8 cellular contexts compared by ENCODE assay signal in the genomic region with DNA sequence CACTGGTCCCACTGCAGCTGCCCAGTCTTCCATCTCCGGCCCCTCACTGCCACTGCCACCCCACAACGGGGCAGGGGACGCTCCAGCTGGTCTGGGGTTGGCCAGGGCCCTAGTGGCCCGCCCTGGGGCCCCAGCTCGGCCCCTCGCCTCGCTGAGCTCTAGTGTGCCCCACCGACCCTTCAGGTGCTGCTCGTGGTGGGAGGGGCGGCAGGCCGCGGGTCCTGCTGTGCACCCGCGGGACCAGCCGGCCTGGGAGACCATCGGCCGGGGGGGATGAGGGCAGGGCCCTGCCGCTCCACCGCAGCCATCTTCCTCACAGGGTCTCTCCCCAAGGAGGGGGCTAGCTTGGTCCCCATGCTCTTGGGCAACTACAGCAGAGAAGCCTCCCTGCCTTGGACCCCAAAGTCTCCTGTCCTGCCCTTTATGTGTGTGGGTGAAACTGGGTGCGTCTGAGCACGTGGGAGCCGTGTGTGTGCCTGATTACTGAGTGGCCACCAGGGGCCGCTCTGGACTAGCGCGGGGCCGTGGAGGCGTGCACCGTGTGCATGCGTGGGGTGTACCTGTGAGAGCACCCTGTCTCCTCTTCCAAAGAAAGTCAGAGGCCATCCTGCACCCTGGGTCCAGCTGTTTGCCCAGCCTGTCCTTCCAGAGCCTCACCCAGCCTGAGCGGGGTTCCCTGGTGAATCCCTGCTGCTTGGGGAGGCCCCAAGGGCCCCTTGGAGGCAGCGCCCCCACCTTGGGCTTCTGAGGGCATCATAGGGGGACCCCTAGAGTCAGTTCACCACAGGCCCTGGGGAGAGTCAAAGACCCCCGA. TPM values are rescaled to one million over a fixed set of nuclear protein-coding genes. Genes with fewer than 3 reads are reported as not detected.
DNase-seq lines count a peak whose midpoint lies in the region; ATAC-seq and TF ChIP-seq lines count a peak whose summit lies in the region.

No MANE protein-coding gene starts in this region.

- peaks cover 5% of the 10 kb centered on the region for H3K27me3 Mint-ChIP-seq in activated CD4-positive, alpha-beta memory T cell treated with anti-CD3 and anti-CD28 coated beads, Interleukin-2, amount 10 ng/mL, durations not matched to agents 7 days and 5 days
- peaks cover 23 to 39% of the 10 kb centered on the region in 2 donors for H3K27me3 Mint-ChIP-seq in effector memory CD8-positive, alpha-beta T cell

- DNase-seq in GM12865 (ENCODE audit: low read depth) = peak; percentile 52
- DNase-seq in NCI-H226 = peak; percentile 2
- DNase-seq in activated CD4-positive, alpha-beta memory T cell treated with anti-CD3 and anti-CD28 coated beads, Interleukin-2, amount 10 ng/mL, durations not matched to agents 7 days and 5 days = peak; percentile 60
- peak; percentile 39 to 51 (median 43) for DNase-seq in effector memory CD8-positive, alpha-beta T cell
- DNase-seq in myocyte (ENCODE audit: low read depth) = peak; percentile 39
- peak; percentile 50 for DNase-seq in stimulated activated naive CD4-positive, alpha-beta T cell treated with Interleukin-2 at 50 U/mL for 16 hours (lab: John Stamatoyannopoulos, UW)
- no peak for DNase-seq in GOT3 (lab: John Stamatoyannopoulos, UW)
- no peak for DNase-seq in GDM1 (lab: John Stamatoyannopoulos, UW)

- no peak overlapping the region for H3K4me3 Mint-ChIP-seq in activated CD4-positive, alpha-beta memory T cell treated with anti-CD3 and anti-CD28 coated beads, Interleukin-2, amount 10 ng/mL, durations not matched to agents 7 days and 5 days
- no peak overlapping the region for H3K4me3 Mint-ChIP-seq in effector memory CD8-positive, alpha-beta T cell

- TF ChIP-seq CTCF in GM12865 (IDR thresholded peaks at IDR 0.05; ENCODE audit: insufficient read depth, low read depth, low read length, missing control alignments) = peak; percentile 82

- no peaks in the 10 kb centered on the region for H3K36me3 Mint-ChIP-seq in activated CD4-positive, alpha-beta memory T cell treated with anti-CD3 and anti-CD28 coated beads, Interleukin-2, amount 10 ng/mL, durations not matched to agents 7 days and 5 days (ENCODE audit: low read depth)
- H3K36me3 Mint-ChIP-seq in effector memory CD8-positive, alpha-beta T cell (ENCODE audit: insufficient read depth) = peaks cover 3% of the 10 kb centered on the region

- H3K27ac Mint-ChIP-seq in activated CD4-positive, alpha-beta memory T cell treated with anti-CD3 and anti-CD28 coated beads, Interleukin-2, amount 10 ng/mL, durations not matched to agents 7 days and 5 days = no peak overlapping the region
- H3K27ac Mint-ChIP-seq in effector memory CD8-positive, alpha-beta T cell = no peak overlapping the region

- H3K9me3 Mint-ChIP-seq in activated CD4-positive, alpha-beta memory T cell treated with anti-CD3 and anti-CD28 coated beads, Interleukin-2, amount 10 ng/mL, durations not matched to agents 7 days and 5 days = no peaks in the 10 kb centered on the region
- no peaks in the 10 kb centered on the region for H3K9me3 Mint-ChIP-seq in effector memory CD8-positive, alpha-beta T cell

- ATAC-seq in effector memory CD8-positive, alpha-beta T cell (replicated peaks) = peak; percentile 96

- H3K4me3 ChIP-seq in GM12865 (ENCODE audit: low read depth, low read length) = no peak overlapping the region

- CTCF ChIA-PET in activated CD4-positive, alpha-beta memory T cell treated with anti-CD3 and anti-CD28 coated beads, Interleukin-2, amount 10 ng/mL, durations not matched to agents 7 days and 5 days (lab: Charles Lee) = interaction anchor here (2.1 kb wide), 1 partner anchor 24 kb away, joined by 5 read pairs; no protein-coding TSS in a partner anchor

- peaks cover 2% of the 10 kb centered on the region for H3K4me1 Mint-ChIP-seq in activated CD4-positive, alpha-beta memory T cell treated with anti-CD3 and anti-CD28 coated beads, Interleukin-2, amount 10 ng/mL, durations not matched to agents 7 days and 5 days
- H3K4me1 Mint-ChIP-seq in effector memory CD8-positive, alpha-beta T cell (ENCODE audit: low read depth in 2 of 2) = peaks cover 5 to 8% of the 10 kb centered on the region in 2 donors

- POLR2A ChIA-PET in activated CD4-positive, alpha-beta memory T cell treated with anti-CD3 and anti-CD28 coated beads, Interleukin-2, amount 10 ng/mL, durations not matched to agents 7 days and 5 days (lab: Charles Lee) = no interaction called here

RNA-seq across cellular contexts. Expression of a gene that starts 6.0 kb away (rescaled TPM):
- total RNA-seq in activated CD4-positive, alpha-beta memory T cell treated with anti-CD3 and anti-CD28 coated beads, Interleukin-2, amount 10 ng/mL, durations not matched to agents 7 days and 5 days = not detected
- not detected in 2 replicates for total RNA-seq in myocyte
- not detected for polyA plus RNA-seq in myocyte (2012)

RNA-seq across cellular contexts. Expression of a gene that starts 51.4 kb away (rescaled TPM):
- 10 to 100 TPM; 16.6 to 20.2 TPM for total RNA-seq in activated CD4-positive, alpha-beta memory T cell treated with anti-CD3 and anti-CD28 coated beads, Interleukin-2, amount 10 ng/mL, durations not matched to agents 7 days and 5 days
- total RNA-seq in myocyte = 8.8 and 9.8 TPM in 2 replicates
- 31.6 TPM for polyA plus RNA-seq in myocyte (2012)

RNA-seq across cellular contexts. Expression of a gene that starts 59.4 kb away (rescaled TPM):
- total RNA-seq in activated CD4-positive, alpha-beta memory T cell treated with anti-CD3 and anti-CD28 coated beads, Interleukin-2, amount 10 ng/mL, durations not matched to agents 7 days and 5 days = under 1 TPM in 1 of 2 experiments, not detected in 1; 0.08 TPM
- 0.32 and 0.47 TPM in 2 replicates for total RNA-seq in myocyte
- 1.0 TPM for polyA plus RNA-seq in myocyte (2012)

Comparison
In these comparisons a context has a peak if more than half of its experiments do, and no peak if none do; other contexts are left out.
1. DNase-seq: peak in GM12865 (single experiment), NCI-H226 (single experiment), activated CD4-positive, alpha-beta memory T cell treated with anti-CD3 and anti-CD28 coated beads, Interleukin-2, amount 10 ng/mL, durations not matched to agents 7 days and 5 days (single experiment), effector memory CD8-positive, alpha-beta T cell (3 of 3), myocyte (single experiment) and stimulated activated naive CD4-positive, alpha-beta T cell treated with Interleukin-2 at 50 U/mL for 16 hours (single experiment); none in GOT3 (single experiment) and GDM1 (single experiment).